In the genomic region with DNA sequence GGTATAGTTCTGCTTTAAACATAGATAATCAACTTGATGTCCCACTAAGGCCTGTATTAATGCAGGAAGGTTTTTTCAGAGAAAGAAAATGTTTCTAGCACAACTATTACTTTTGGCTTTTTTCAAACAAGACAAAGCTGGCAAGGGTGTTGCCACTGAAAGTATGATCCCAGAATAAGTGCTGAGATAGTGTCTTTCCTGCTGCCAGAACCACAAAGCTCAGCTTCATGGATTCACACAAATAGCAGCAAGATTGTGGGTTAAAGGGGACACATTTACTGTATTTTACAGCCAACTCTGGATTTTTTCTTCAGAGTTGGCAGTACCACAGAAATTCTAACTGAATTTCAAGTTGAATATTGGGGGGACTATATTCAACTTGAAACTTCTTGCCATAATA, we compare ENCODE assay signal across 1 cellular context.
TF ChIP-seq lines count a peak whose summit lies in the region.

No MANE protein-coding gene starts in this region.

TF ChIP-seq in HepG2, 621 proteins besides CTCF, POLR2A, EP300 and RAD21:
- TF ChIP-seq RXRA (CRISPR knock-in tag; IDR thresholded peaks at IDR 0.05) = no peak
- no peak for TF ChIP-seq ZKSCAN5 (CRISPR knock-in tag; IDR thresholded peaks at IDR 0.05)
- no peak for TF ChIP-seq ZNF354B (CRISPR knock-in tag; IDR thresholded peaks at IDR 0.05)
- TF ChIP-seq, protein P1, sequence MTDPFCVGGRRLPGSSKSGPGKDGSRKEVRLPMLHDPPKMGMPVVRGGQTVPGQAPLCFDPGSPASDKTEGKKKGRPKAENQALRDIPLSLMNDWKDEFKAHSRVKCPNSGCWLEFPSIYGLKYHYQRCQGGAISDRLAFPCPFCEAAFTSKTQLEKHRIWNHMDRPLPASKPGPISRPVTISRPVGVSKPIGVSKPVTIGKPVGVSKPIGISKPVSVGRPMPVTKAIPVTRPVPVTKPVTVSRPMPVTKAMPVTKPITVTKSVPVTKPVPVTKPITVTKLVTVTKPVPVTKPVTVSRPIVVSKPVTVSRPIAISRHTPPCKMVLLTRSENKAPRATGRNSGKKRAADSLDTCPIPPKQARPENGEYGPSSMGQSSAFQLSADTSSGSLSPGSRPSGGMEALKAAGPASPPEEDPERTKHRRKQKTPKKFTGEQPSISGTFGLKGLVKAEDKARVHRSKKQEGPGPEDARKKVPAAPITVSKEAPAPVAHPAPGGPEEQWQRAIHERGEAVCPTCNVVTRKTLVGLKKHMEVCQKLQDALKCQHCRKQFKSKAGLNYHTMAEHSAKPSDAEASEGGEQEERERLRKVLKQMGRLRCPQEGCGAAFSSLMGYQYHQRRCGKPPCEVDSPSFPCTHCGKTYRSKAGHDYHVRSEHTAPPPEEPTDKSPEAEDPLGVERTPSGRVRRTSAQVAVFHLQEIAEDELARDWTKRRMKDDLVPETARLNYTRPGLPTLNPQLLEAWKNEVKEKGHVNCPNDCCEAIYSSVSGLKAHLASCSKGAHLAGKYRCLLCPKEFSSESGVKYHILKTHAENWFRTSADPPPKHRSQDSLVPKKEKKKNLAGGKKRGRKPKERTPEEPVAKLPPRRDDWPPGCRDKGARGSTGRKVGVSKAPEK (CRISPR knock-in tag; IDR thresholded peaks at IDR 0.05; ENCODE audit: borderline replicate concordance) = no peak
- no peak for TF ChIP-seq ZNF784 (CRISPR knock-in tag; IDR thresholded peaks at IDR 0.05; ENCODE audit: borderline replicate concordance)
- no peak for TF ChIP-seq NRL (CRISPR knock-in tag; IDR thresholded peaks at IDR 0.05; ENCODE audit: borderline replicate concordance)
- TF ChIP-seq IRF1 (CRISPR knock-in tag; IDR thresholded peaks at IDR 0.05; ENCODE audit: low read depth) = no peak
- TF ChIP-seq, protein P2, sequence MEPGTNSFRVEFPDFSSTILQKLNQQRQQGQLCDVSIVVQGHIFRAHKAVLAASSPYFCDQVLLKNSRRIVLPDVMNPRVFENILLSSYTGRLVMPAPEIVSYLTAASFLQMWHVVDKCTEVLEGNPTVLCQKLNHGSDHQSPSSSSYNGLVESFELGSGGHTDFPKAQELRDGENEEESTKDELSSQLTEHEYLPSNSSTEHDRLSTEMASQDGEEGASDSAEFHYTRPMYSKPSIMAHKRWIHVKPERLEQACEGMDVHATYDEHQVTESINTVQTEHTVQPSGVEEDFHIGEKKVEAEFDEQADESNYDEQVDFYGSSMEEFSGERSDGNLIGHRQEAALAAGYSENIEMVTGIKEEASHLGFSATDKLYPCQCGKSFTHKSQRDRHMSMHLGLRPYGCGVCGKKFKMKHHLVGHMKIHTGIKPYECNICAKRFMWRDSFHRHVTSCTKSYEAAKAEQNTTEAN (CRISPR knock-in tag; conservative IDR thresholded peaks at IDR 0.05) = no peak
- no peak for TF ChIP-seq RNF2 (conservative IDR thresholded peaks at IDR 0.05; ENCODE audit: low read depth)
- no peak for TF ChIP-seq MLLT10 (CRISPR knock-in tag; IDR thresholded peaks at IDR 0.05)
- no peak for TF ChIP-seq ATM (IDR thresholded peaks at IDR 0.05; ENCODE audit: borderline replicate concordance)
- TF ChIP-seq BCLAF1 (IDR thresholded peaks at IDR 0.05) = no peak
- no peak for TF ChIP-seq MEIS2 (CRISPR knock-in tag; IDR thresholded peaks at IDR 0.05)
- TF ChIP-seq, protein P3, sequence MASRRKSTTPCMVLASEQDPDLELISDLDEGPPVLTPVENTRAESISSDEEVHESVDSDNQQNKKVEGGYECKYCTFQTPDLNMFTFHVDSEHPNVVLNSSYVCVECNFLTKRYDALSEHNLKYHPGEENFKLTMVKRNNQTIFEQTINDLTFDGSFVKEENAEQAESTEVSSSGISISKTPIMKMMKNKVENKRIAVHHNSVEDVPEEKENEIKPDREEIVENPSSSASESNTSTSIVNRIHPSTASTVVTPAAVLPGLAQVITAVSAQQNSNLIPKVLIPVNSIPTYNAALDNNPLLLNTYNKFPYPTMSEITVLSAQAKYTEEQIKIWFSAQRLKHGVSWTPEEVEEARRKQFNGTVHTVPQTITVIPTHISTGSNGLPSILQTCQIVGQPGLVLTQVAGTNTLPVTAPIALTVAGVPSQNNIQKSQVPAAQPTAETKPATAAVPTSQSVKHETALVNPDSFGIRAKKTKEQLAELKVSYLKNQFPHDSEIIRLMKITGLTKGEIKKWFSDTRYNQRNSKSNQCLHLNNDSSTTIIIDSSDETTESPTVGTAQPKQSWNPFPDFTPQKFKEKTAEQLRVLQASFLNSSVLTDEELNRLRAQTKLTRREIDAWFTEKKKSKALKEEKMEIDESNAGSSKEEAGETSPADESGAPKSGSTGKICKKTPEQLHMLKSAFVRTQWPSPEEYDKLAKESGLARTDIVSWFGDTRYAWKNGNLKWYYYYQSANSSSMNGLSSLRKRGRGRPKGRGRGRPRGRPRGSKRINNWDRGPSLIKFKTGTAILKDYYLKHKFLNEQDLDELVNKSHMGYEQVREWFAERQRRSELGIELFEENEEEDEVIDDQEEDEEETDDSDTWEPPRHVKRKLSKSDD (CRISPR knock-in tag; IDR thresholded peaks at IDR 0.05; ENCODE audit: low read depth) = no peak
- TF ChIP-seq ZFP90 (CRISPR knock-in tag; IDR thresholded peaks at IDR 0.05; ENCODE audit: borderline replicate concordance) = no peak
- TF ChIP-seq, protein P4, sequence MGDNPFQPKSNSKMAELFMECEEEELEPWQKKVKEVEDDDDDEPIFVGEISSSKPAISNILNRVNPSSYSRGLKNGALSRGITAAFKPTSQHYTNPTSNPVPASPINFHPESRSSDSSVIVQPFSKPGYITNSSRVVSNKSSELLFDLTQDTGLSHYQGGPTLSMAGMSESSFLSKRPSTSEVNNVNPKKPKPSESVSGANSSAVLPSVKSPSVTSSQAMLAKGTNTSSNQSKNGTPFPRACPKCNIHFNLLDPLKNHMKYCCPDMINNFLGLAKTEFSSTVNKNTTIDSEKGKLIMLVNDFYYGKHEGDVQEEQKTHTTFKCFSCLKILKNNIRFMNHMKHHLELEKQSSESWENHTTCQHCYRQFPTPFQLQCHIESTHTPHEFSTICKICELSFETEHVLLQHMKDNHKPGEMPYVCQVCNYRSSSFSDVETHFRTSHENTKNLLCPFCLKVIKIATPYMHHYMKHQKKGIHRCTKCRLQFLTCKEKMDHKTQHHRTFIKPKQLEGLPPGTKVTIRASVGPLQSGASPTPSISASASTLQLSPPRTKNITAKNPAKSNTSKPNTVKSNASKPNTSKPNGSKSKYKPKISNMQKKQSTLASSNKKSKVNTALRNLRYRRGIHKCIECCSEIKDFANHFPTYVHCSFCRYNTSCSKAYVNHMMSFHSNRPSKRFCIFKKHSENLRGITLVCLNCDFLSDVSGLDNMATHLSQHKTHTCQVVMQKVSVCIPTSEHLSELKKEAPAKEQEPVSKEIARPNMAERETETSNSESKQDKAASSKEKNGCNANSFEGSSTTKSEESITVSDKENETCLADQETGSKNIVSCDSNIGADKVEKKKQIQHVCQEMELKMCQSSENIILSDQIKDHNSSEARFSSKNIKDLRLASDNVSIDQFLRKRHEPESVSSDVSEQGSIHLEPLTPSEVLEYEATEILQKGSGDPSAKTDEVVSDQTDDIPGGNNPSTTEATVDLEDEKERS (CRISPR knock-in tag; IDR thresholded peaks at IDR 0.05) = no peak
- TF ChIP-seq NFE2L2 (IDR thresholded peaks at IDR 0.05; ENCODE audit: low read length) = no peak
TF ChIP-seq in HepG2: peak in this region for 0.
